In genomic region chr10:47165168-47165710, GRCh38 we compare ENCODE assay signal across 10 cellular contexts.
A peak's percentile ranks its signal among the peaks of the same experiment; 100 is the strongest.
DNase-seq lines count a peak whose midpoint lies in the region; ATAC-seq and TF ChIP-seq lines count a peak whose summit lies in the region.
"Had no signal": no experiment of that assay in that cellular context is flagged by ENCODE, and none has a peak within 500 bp of the region (broad histone marks: within the 10 kb centered on the region; RNA-seq: fewer than 3 reads in every experiment).

No MANE protein-coding gene starts in this region.

- H3K4me3 Mint-ChIP-seq in effector memory CD8-positive, alpha-beta T cell = peak overlapping the region; percentile 59 to 72

- H3K27me3 Mint-ChIP-seq in effector memory CD8-positive, alpha-beta T cell = no peaks in the 10 kb centered on the region

- no peaks in the 10 kb centered on the region for H3K9me3 Mint-ChIP-seq in effector memory CD8-positive, alpha-beta T cell

- no peaks in the 10 kb centered on the region for H3K36me3 Mint-ChIP-seq in effector memory CD8-positive, alpha-beta T cell (ENCODE audit: insufficient read depth)

- H3K27ac ChIP-seq in BLaER1 (peak overlapping the region; percentile 65), Peyer's patch (peak overlapping the region; percentile 43 to 67 (median 58)), neutrophil (peak overlapping the region; percentile 19)

- H3K36me3 ChIP-seq in BLaER1 (no peaks in the 10 kb centered on the region), Peyer's patch (no peaks in the 10 kb centered on the region), neutrophil (no peaks in the 10 kb centered on the region)

- H3K9me3 ChIP-seq in BLaER1 = peaks cover 12% of the 10 kb centered on the region; the same call in 1 of the 2 replicates
- H3K9me3 ChIP-seq in Peyer's patch = no peaks in the 10 kb centered on the region
- no peaks in the 10 kb centered on the region for H3K9me3 ChIP-seq in neutrophil

- H4K20me1 ChIP-seq in BLaER1 = no peaks in the 10 kb centered on the region

- H3K9ac ChIP-seq in BLaER1 = no peak overlapping the region

- no peaks in the 10 kb centered on the region for H3K27me3 ChIP-seq in BLaER1
- no peaks in the 10 kb centered on the region for H3K27me3 ChIP-seq in Peyer's patch
- peaks cover 21% of the 10 kb centered on the region for H3K27me3 ChIP-seq in neutrophil

- CTCF ChIA-PET in GM10248 (lab: Yijun Ruan, JAX) = interaction anchor here (1.6 kb wide), 1 partner anchor 14 kb away, joined by 3 read pairs; no protein-coding TSS in a partner anchor

- POLR2A ChIA-PET in GM10248 (lab: Yijun Ruan, JAX) = no interaction called here

- H3K4me1 ChIP-seq in BLaER1 = peaks cover 14% of the 10 kb centered on the region
- peaks cover 0 to 10% (median 0%) of the 10 kb centered on the region in 4 donors for H3K4me1 ChIP-seq in Peyer's patch
- peaks cover 10 to 11% of the 10 kb centered on the region in 2 experiments for H3K4me1 ChIP-seq in neutrophil (ENCODE audit: control insufficient read depth in 1 of 2, insufficient read depth in 1 of 2, low read depth in 1 of 2, low read length in 1 of 2)

- TF ChIP-seq POLR2A in Peyer's patch (IDR thresholded peaks at IDR 0.05) = no peak

- no peak for TF ChIP-seq CTCF in Peyer's patch (IDR thresholded peaks at IDR 0.05)
- TF ChIP-seq CTCF in neutrophil (IDR thresholded peaks at IDR 0.05) = no peak
- TF ChIP-seq CTCF in GM10248 (IDR thresholded peaks at IDR 0.05; ENCODE audit: control extremely low read depth, extremely low read depth, low read depth, missing control alignments) = no peak

- peaks cover 0 to 2% of the 10 kb centered on the region in 2 donors for H3K4me1 Mint-ChIP-seq in effector memory CD8-positive, alpha-beta T cell (ENCODE audit: low read depth in 2 of 2)

- DNase-seq in Peyer's patch (no peak), GM10248 (ENCODE audit: extremely low spot score) (no peak), GOT3 (lab: John Stamatoyannopoulos, UW) (no peak), NCI-H2171 (lab: John Stamatoyannopoulos, UW) (no peak)
- no peak for DNase-seq in effector memory CD8-positive, alpha-beta T cell
- DNase-seq: cortex of kidney; stimulated activated naive CD4-positive, alpha-beta T cell treated with Interleukin-2 at 50 U/mL for 16 hours had no signal

- peak overlapping the region; percentile 44 for H3K4me3 ChIP-seq in BLaER1
- peak overlapping the region; percentile 26 to 34 (median 30) for H3K4me3 ChIP-seq in Peyer's patch
- peak overlapping the region; percentile 28 to 38 for H3K4me3 ChIP-seq in neutrophil (ENCODE audit: low read depth in 1 of 2, low read length in 1 of 2)

- peak; percentile 22 for ATAC-seq in effector memory CD8-positive, alpha-beta T cell (replicated peaks)
- no peak for ATAC-seq in HG02759 (IDR thresholded peaks at IDR 0.05; ENCODE audit: unreplicated experiment)

- H3K27ac Mint-ChIP-seq in effector memory CD8-positive, alpha-beta T cell = peak overlapping the region; percentile 55 to 85

- H3K4me2 ChIP-seq in BLaER1 = peak overlapping the region; percentile 76
